18 cellular contexts compared by ENCODE assay signal in the genomic region with DNA sequence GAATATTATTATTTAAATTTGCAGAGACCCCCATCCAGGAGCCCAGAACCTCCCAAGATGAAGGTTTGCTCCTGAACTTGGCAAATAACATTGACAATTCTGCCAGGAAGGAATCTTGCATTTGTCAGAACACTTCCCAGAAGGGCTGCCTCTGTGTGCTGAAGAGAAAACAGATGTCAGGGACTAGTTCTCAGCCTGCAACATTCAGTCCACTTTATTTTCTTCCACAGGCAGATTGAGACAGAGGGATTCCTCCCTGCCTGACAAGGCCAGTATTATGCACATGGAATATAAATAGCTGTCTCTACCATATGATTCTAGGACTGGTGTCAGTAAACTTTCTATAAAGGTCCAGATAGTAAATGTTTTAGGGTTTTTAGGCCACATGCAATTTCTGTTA.
"Had no signal": no experiment of that assay in that cellular context is flagged by ENCODE, and none has a peak within 500 bp of the region (broad histone marks: within the 10 kb centered on the region; RNA-seq: fewer than 3 reads in every experiment).

No MANE protein-coding gene starts in this region.

- H3K9me3 ChIP-seq: esophagus muscularis mucosa, lower lobe of right lung, right lobe of liver, stomach, vagina had no signal

- H3K79me2 ChIP-seq: parathyroid adenoma had no signal

- H3K27me3 ChIP-seq: right lobe of liver, vagina had no signal

- H3K4me1 ChIP-seq: esophagus muscularis mucosa, lower lobe of right lung, parathyroid adenoma, right lobe of liver, stomach, vagina had no signal

- H3K27ac ChIP-seq: esophagus muscularis mucosa, lower lobe of right lung, parathyroid adenoma, right lobe of liver, stomach had no signal

- DNase-seq: activated CD4-positive, alpha-beta T cell treated with anti-CD3 and anti-CD28 coated beads, Interleukin-2, amount 10 ng/mL, durations not matched to agents 7 days and 5 days; activated CD8-positive, alpha-beta memory T cell treated with anti-CD3 and anti-CD28 coated beads, Interleukin-2, amount 50 U/mL, for 4 hours; activated naive CD4-positive, alpha-beta T cell treated with anti-CD3 and anti-CD28 coated beads, Interleukin-2, amount 10 ng/mL, durations not matched to agents 7 days and 5 days; activated naive CD8-positive, alpha-beta T cell treated with anti-CD3 and anti-CD28 coated beads, Interleukin-2, amount 50 U/mL, for 24 hours; activated T-cell treated with anti-CD3 and anti-CD28 coated beads, Interleukin-2, amount 50 U/mL, for 4 hours; dermis blood vessel endothelial cell; effector memory CD4-positive, alpha-beta T cell; head of caudate nucleus; lower lobe of right lung; right lobe of liver; stimulated activated CD4-positive, alpha-beta T cell treated with anti-CD3 and anti-CD28 coated beads, Interleukin-4, amount 100 ng/mL, for 24 hours; stomach; trophoblast cell had no signal

- ATAC-seq: activated CD4-positive, CD25-positive, alpha-beta regulatory T cell treated with anti-CD3 and anti-CD28 coated beads, Interleukin-2, amount 50 U/mL, for 24 hours; activated naive CD8-positive, alpha-beta T cell treated with anti-CD3 and anti-CD28 coated beads, Interleukin-2, amount 50 U/mL, for 24 hours; activated T-cell treated with anti-CD3 and anti-CD28 coated beads, Interleukin-2, amount 50 U/mL, for 4 hours; lower lobe of right lung; right lobe of liver; stimulated activated effector memory CD8-positive, alpha-beta T cell treated with anti-CD3 and anti-CD28 coated beads, Interleukin-12 subunit alpha, Interleukin-12 subunit beta, amount 100 ng/mL, for 72 hours had no signal

- H3K4me3 ChIP-seq: esophagus muscularis mucosa, lower lobe of right lung, right lobe of liver, stomach, vagina had no signal

- H3K36me3 ChIP-seq: esophagus muscularis mucosa, lower lobe of right lung, right lobe of liver, stomach, vagina had no signal

- H2AFZ ChIP-seq: parathyroid adenoma had no signal
